In genomic region chr2:15798716-15799431, GRCh38 we compare ENCODE assay signal across 15 cellular contexts.
"Had no signal": no experiment of that assay in that cellular context is flagged by ENCODE, and none has a peak within 500 bp of the region (broad histone marks: within the 10 kb centered on the region; RNA-seq: fewer than 3 reads in every experiment).

No MANE protein-coding gene starts in this region.

- H3K27ac ChIP-seq: suprapubic skin, upper lobe of left lung had no signal

- ATAC-seq: effector memory CD8-positive, alpha-beta T cell; left lobe of liver; naive thymus-derived CD8-positive, alpha-beta T cell had no signal

- DNase-seq: activated CD4-positive, alpha-beta T cell treated with anti-CD3 and anti-CD28 coated beads for 1 hour; activated CD4-positive, alpha-beta T cell treated with anti-CD3 and anti-CD28 coated beads, Interleukin-2, amount 50 U/mL, for 4 hours; activated naive CD4-positive, alpha-beta T cell treated with anti-CD3 and anti-CD28 coated beads for 36 hours; activated naive CD8-positive, alpha-beta T cell treated with anti-CD3 and anti-CD28 coated beads, Interleukin-2, amount 50 U/mL, for 24 hours; activated T-cell treated with anti-CD3 and anti-CD28 coated beads, Interleukin-2, amount 50 U/mL, for 1 hour; aorta; dermis blood vessel endothelial cell; effector memory CD8-positive, alpha-beta T cell; islet precursor cell; naive thymus-derived CD8-positive, alpha-beta T cell; stimulated activated CD4-positive, alpha-beta T cell treated with anti-CD3 and anti-CD28 coated beads, Interleukin-4, amount 100 ng/mL, for 24 hours; stimulated activated naive CD4-positive, alpha-beta T cell treated with Interleukin-2 at 50 U/mL for 16 hours had no signal

- H3K27me3 ChIP-seq: upper lobe of left lung had no signal
